22 cellular contexts compared by ENCODE assay signal in the genomic region with DNA sequence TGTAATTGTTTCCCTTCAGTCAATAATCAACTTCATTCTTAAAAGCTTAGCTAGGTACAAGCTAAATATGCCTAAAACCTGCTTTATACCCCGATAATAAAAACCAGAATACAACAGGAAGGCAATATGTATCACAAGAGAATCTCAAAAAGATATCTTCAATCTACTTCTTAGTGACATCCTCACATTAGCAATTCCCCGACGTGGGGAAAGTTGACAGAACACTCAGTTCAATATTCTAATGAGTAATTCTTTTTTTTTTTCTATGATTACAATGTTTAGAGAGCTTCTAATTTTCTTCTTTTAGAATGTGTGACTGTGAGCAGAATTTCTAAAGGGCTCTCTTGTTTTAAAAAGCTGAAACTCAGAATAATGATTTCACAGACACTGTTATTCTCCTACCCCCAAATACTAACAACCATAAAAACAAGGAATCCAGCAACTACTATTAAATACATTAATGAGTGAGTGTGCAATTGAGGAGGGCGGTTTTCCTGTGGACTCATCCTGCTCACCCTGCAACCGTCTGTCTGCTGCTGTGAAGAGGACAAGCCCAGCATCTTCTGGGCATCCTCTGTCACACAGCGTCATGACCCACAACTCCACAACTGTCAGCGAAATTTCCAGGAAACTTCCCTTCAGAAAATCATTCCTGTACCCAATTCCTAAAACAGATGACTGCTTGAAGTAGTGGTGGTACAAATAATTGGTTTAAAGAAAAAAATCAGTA.
"Had no signal": no experiment of that assay in that cellular context is flagged by ENCODE, and none has a peak within 500 bp of the region (broad histone marks: within the 10 kb centered on the region; RNA-seq: fewer than 3 reads in every experiment).

No MANE protein-coding gene starts in this region.

- H3K4me1 Mint-ChIP-seq: endodermal cell, neural progenitor cell had no signal

- H3K27ac ChIP-seq: brain microvascular endothelial cell, colonic mucosa, esophagus squamous epithelium, hepatocyte, neural progenitor cell, uterus, WERI-Rb-1 had no signal

- H3K36me3 Mint-ChIP-seq: neural progenitor cell had no signal

- H3K9me3 ChIP-seq: colonic mucosa, esophagus squamous epithelium, mucosa of descending colon, SK-N-SH, uterus had no signal

- H3K4me3 ChIP-seq: colonic mucosa, esophagus squamous epithelium, hepatocyte, mucosa of descending colon, neural progenitor cell, uterus had no signal

- H3K27me3 ChIP-seq: brain microvascular endothelial cell, colonic mucosa, esophagus squamous epithelium, hepatocyte, neural progenitor cell, uterus had no signal

- ATAC-seq: activated naive CD4-positive, alpha-beta T cell treated with anti-CD3 and anti-CD28 coated beads, Interleukin-2, amount 50 U/mL, for 72 hours; mucosa of descending colon; stimulated activated naive CD8-positive, alpha-beta T cell treated with anti-CD3 and anti-CD28 coated beads, Interleukin-15, amount 100 ng/mL, for 72 hours; T-cell had no signal

- DNase-seq: activated CD4-positive, alpha-beta T cell treated with anti-CD3 and anti-CD28 coated beads, Interleukin-2, amount 50 U/mL, for 1 hour; activated CD4-positive, CD25-positive, alpha-beta regulatory T cell treated with anti-CD3 and anti-CD28 coated beads, Interleukin-2, amount 50 U/mL, for 72 hours; activated gamma-delta T cell treated with Interleukin-2 at 50 U/mL for 16 hours; activated T-cell treated with anti-CD3 and anti-CD28 coated beads, Interleukin-2, amount 50 U/mL, for 1 hour; aorta; brain microvascular endothelial cell; colonic mucosa; endodermal cell; esophagus squamous epithelium; kidney glomerular epithelial cell; mesendoderm; mucosa of descending colon; naive B cell; right cardiac atrium; SK-N-SH; stimulated activated naive CD8-positive, alpha-beta T cell treated with anti-CD3 and anti-CD28 coated beads, Interleukin-15, amount 100 ng/mL, for 72 hours; T-cell; uterus had no signal

- H3K4me1 ChIP-seq: colonic mucosa, neural progenitor cell, uterus had no signal

- H3K9me3 Mint-ChIP-seq: endodermal cell; naive B cell; neural progenitor cell; stimulated activated naive CD8-positive, alpha-beta T cell treated with anti-CD3 and anti-CD28 coated beads, Interleukin-15, amount 100 ng/mL, for 72 hours; T-cell had no signal

- H3K4me3 Mint-ChIP-seq: endodermal cell; naive B cell; neural progenitor cell; stimulated activated naive CD8-positive, alpha-beta T cell treated with anti-CD3 and anti-CD28 coated beads, Interleukin-15, amount 100 ng/mL, for 72 hours; T-cell had no signal

- H3K27me3 Mint-ChIP-seq: naive B cell; stimulated activated naive CD8-positive, alpha-beta T cell treated with anti-CD3 and anti-CD28 coated beads, Interleukin-15, amount 100 ng/mL, for 72 hours; T-cell had no signal

- H3K27ac Mint-ChIP-seq: endodermal cell, neural progenitor cell, T-cell had no signal

- H3K36me3 ChIP-seq: brain microvascular endothelial cell, colonic mucosa, esophagus squamous epithelium, neural progenitor cell, uterus, WERI-Rb-1 had no signal
